In the genomic region with DNA sequence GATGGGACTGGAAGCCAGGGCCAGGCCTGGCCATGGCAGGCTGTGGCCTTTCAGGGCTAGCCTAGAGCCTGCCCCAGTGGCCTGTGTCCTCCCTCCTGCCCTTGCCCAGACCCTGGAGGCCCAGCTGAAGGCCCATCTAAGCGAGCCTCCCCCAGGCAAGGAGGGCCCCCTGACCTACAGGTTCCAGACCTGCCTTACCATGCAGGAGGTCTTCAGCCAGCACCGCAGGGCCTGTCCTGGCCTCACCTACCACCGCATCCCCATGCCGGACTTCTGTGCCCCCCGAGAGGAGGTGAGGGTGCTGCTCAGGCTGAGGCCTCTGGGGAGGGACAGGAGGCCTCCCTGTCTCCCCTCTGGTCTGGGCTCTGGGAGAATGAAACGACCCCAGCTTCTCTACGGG, we compare ENCODE assay signal across 19 cellular contexts.
DNase-seq lines count a peak whose midpoint lies in the region; ATAC-seq lines count a peak whose summit lies in the region.
"Had no signal": no experiment of that assay in that cellular context is flagged by ENCODE, and none has a peak within 500 bp of the region (broad histone marks: within the 10 kb centered on the region; RNA-seq: fewer than 3 reads in every experiment).

No MANE protein-coding gene starts in this region.

- no peaks in the 10 kb centered on the region for H3K36me3 Mint-ChIP-seq in naive thymus-derived CD4-positive, alpha-beta T cell
- H3K36me3 Mint-ChIP-seq: CD14-positive monocyte; CD8-positive, alpha-beta memory T cell had no signal

- H3K4me1 ChIP-seq in naive thymus-derived CD4-positive, alpha-beta T cell (ENCODE audit: control insufficient read depth in 2 of 2, insufficient read depth in 2 of 2, low read length in 2 of 2), result no peaks in the 10 kb centered on the region
- H3K4me1 ChIP-seq: HAP-1 had no signal

- intact Hi-C loops in Right ventricle myocardium superior (cut with DNase I), result loop anchor here (2.0 kb wide), 1 partner anchor 77 kb away; no protein-coding TSS in a partner anchor
- intact Hi-C loops in left cardiac atrium (cut with DNase I), result no loop called here
- intact Hi-C loops in naive thymus-derived CD4-positive, alpha-beta T cell (cut with micrococcal nuclease), result no loop called here
- intact Hi-C loops in sciatic nerve (cut with DNase I), result no loop called here

- H3K36me3 ChIP-seq in naive thymus-derived CD4-positive, alpha-beta T cell (ENCODE audit: control insufficient read depth in 2 of 3, insufficient read depth in 3 of 3, low read length in 3 of 3), result no peaks in the 10 kb centered on the region

- ATAC-seq in Right ventricle myocardium superior (ENCODE audit: poor library complexity), result no peak
- no peak for ATAC-seq in left cardiac atrium
- ATAC-seq in naive thymus-derived CD4-positive, alpha-beta T cell, result peak; percentile 5
- ATAC-seq in stimulated activated naive CD8-positive, alpha-beta T cell treated with anti-CD3 and anti-CD28 coated beads, Interleukin-15, amount 100 ng/mL, for 72 hours, result peak; percentile 6
- no peak for ATAC-seq in sciatic nerve
- ATAC-seq: GM23338 had no signal

- no peak overlapping the region for H3K4me3 Mint-ChIP-seq in naive thymus-derived CD4-positive, alpha-beta T cell
- no peak overlapping the region for H3K4me3 Mint-ChIP-seq in stimulated activated naive CD8-positive, alpha-beta T cell treated with anti-CD3 and anti-CD28 coated beads, Interleukin-15, amount 100 ng/mL, for 72 hours
- H3K4me3 Mint-ChIP-seq: B cell; CD14-positive monocyte; CD4-positive, alpha-beta T cell; CD8-positive, alpha-beta memory T cell; GM23338; HFFc6 had no signal

- DNase-seq in Right ventricle myocardium superior (peak; percentile 30), left cardiac atrium (no peak), sciatic nerve (ENCODE audit: low spot score) (no peak), NOMO-1 treated with dmso at 0.1 percent for 144 hours (lab: John Stamatoyannopoulos, UW; ENCODE audit: unreplicated experiment) (no peak), T-helper 1 cell (no peak)
- no peak for DNase-seq in naive thymus-derived CD4-positive, alpha-beta T cell
- no peak for DNase-seq in stimulated activated naive CD8-positive, alpha-beta T cell treated with anti-CD3 and anti-CD28 coated beads, Interleukin-15, amount 100 ng/mL, for 72 hours
- DNase-seq: CD4-positive, alpha-beta T cell; CD8-positive, alpha-beta memory T cell; DMS 273 treated with DMSO at 0.1 percent for 48 hours; DMS79 treated with DMSO at 0.1 percent for 48 hours; GF-D8; HFFc6 had no signal

- no peaks in the 10 kb centered on the region for H3K9me3 ChIP-seq in naive thymus-derived CD4-positive, alpha-beta T cell (ENCODE audit: control insufficient read depth in 2 of 3, low read length in 3 of 3)
- H3K9me3 ChIP-seq: BLaER1 treated with 17β-estradiol and CSF1 and Interleukin-3, amounts not matched to agents 10 nM and 100 nM; HAP-1 had no signal

- CTCF ChIA-PET in naive thymus-derived CD4-positive, alpha-beta T cell (lab: Charles Lee), result no interaction called here

- no peak overlapping the region for H3K27ac ChIP-seq in naive thymus-derived CD4-positive, alpha-beta T cell (ENCODE audit: low read depth, low read length)
- H3K27ac ChIP-seq: 22Rv1 had no signal

- H3K9me3 Mint-ChIP-seq in naive thymus-derived CD4-positive, alpha-beta T cell, result no peaks in the 10 kb centered on the region
- H3K9me3 Mint-ChIP-seq in stimulated activated naive CD8-positive, alpha-beta T cell treated with anti-CD3 and anti-CD28 coated beads, Interleukin-15, amount 100 ng/mL, for 72 hours, result no peaks in the 10 kb centered on the region
- H3K9me3 Mint-ChIP-seq: CD4-positive, alpha-beta T cell; CD8-positive, alpha-beta memory T cell; GM23338; HFFc6 had no signal

- no peaks in the 10 kb centered on the region for H3K27me3 Mint-ChIP-seq in naive thymus-derived CD4-positive, alpha-beta T cell
- H3K27me3 Mint-ChIP-seq in stimulated activated naive CD8-positive, alpha-beta T cell treated with anti-CD3 and anti-CD28 coated beads, Interleukin-15, amount 100 ng/mL, for 72 hours, result no peaks in the 10 kb centered on the region
- H3K27me3 Mint-ChIP-seq: B cell; CD4-positive, alpha-beta T cell had no signal

- POLR2A ChIA-PET in naive thymus-derived CD4-positive, alpha-beta T cell (lab: Charles Lee), result no interaction called here

- H3K4me1 Mint-ChIP-seq in naive thymus-derived CD4-positive, alpha-beta T cell, result no peaks in the 10 kb centered on the region
- no peaks in the 10 kb centered on the region for H3K4me1 Mint-ChIP-seq in stimulated activated naive CD8-positive, alpha-beta T cell treated with anti-CD3 and anti-CD28 coated beads, Interleukin-15, amount 100 ng/mL, for 72 hours
- H3K4me1 Mint-ChIP-seq: B cell; CD8-positive, alpha-beta memory T cell had no signal

- H3K27me3 ChIP-seq in naive thymus-derived CD4-positive, alpha-beta T cell (ENCODE audit: control insufficient read depth in 2 of 2, insufficient read depth in 2 of 2, low read length in 2 of 2), result no peaks in the 10 kb centered on the region
- H3K27me3 ChIP-seq: BLaER1 treated with 17β-estradiol and CSF1 and Interleukin-3, amounts not matched to agents 10 nM and 100 nM had no signal

- no peak overlapping the region for H3K4me3 ChIP-seq in naive thymus-derived CD4-positive, alpha-beta T cell (ENCODE audit: low read length)
- H3K4me3 ChIP-seq: BLaER1 treated with 17β-estradiol and CSF1 and Interleukin-3, amounts not matched to agents 10 nM and 100 nM; GM23338; HAP-1 had no signal

- H3K27ac Mint-ChIP-seq in naive thymus-derived CD4-positive, alpha-beta T cell, result no peak overlapping the region
- no peak overlapping the region for H3K27ac Mint-ChIP-seq in stimulated activated naive CD8-positive, alpha-beta T cell treated with anti-CD3 and anti-CD28 coated beads, Interleukin-15, amount 100 ng/mL, for 72 hours
- H3K27ac Mint-ChIP-seq: B cell; CD4-positive, alpha-beta T cell; CD8-positive, alpha-beta memory T cell; GM23338; HFFc6 had no signal

Comparison
In these comparisons a context has a peak if more than half of its experiments do, and no peak if none do; other contexts are left out.
1. ATAC-seq: peak in naive thymus-derived CD4-positive, alpha-beta T cell (single experiment) and stimulated activated naive CD8-positive, alpha-beta T cell treated with anti-CD3 and anti-CD28 coated beads, Interleukin-15, amount 100 ng/mL, for 72 hours (single experiment); none in Right ventricle myocardium superior (single experiment), left cardiac atrium (0 of 2) and sciatic nerve (single experiment).